Comparison of ENCODE assay signal across 11 cellular contexts in genomic region chr5:171365351-171365750, GRCh38. TPM values are rescaled to one million over a fixed set of nuclear protein-coding genes. Genes with fewer than 3 reads are reported as not detected.
DNase-seq lines count a peak whose midpoint lies in the region; ATAC-seq and TF ChIP-seq lines count a peak whose summit lies in the region.
"Had no signal": no experiment of that assay in that cellular context is flagged by ENCODE, and none has a peak within 500 bp of the region (broad histone marks: within the 10 kb centered on the region; RNA-seq: fewer than 3 reads in every experiment).

No MANE protein-coding gene starts in this region.

- H3K27ac Mint-ChIP-seq in activated naive CD8-positive, alpha-beta T cell treated with anti-CD3 and anti-CD28 coated beads, Interleukin-2, amount 50 U/mL, for 24 hours: no peak overlapping the region
- H3K27ac Mint-ChIP-seq: dendritic cell treated with granulocyte-macrophage colony-stimulating factor and Interleukin-4, amounts not matched to agents 40 ng/mL and 50 ng/mL, for 4 days had no signal

- H3K79me2 ChIP-seq in GM23248 (ENCODE audit: insufficient read depth) (no peaks in the 10 kb centered on the region), SK-N-SH (ENCODE audit: insufficient read depth) (no peaks in the 10 kb centered on the region)
- H3K79me2 ChIP-seq: parathyroid adenoma had no signal

- H3K4me3 ChIP-seq in AG10803 (ENCODE audit: low read length): no peak overlapping the region
- H3K4me3 ChIP-seq in GM23248: no peak overlapping the region
- H3K4me3 ChIP-seq in SK-N-SH (ENCODE audit: low read depth in 2 of 2, low read length in 1 of 2): no peak overlapping the region; a peak in 1 of 4 replicates
- H3K4me3 ChIP-seq: SJCRH30 had no signal

- in situ Hi-C loops in GM23248 (cut with MboI): no loop called here

- H3K36me3 Mint-ChIP-seq in activated naive CD8-positive, alpha-beta T cell treated with anti-CD3 and anti-CD28 coated beads, Interleukin-2, amount 50 U/mL, for 24 hours (ENCODE audit: low read depth): no peaks in the 10 kb centered on the region

- DNase-seq in AG10803 (ENCODE audit: low read depth): no peak
- DNase-seq in GM23248: peak; percentile 20
- DNase-seq in SK-N-SH: no peak
- peak; percentile 33 for DNase-seq in germinal center (ENCODE audit: low spot score)
- DNase-seq in activated naive CD8-positive, alpha-beta T cell treated with anti-CD3 and anti-CD28 coated beads, Interleukin-2, amount 50 U/mL, for 24 hours: no peak
- DNase-seq in NCI-H226: no peak
- DNase-seq in SKM-1 (lab: John Stamatoyannopoulos, UW; ENCODE audit: unreplicated experiment): no peak

- CTCF ChIA-PET in SK-N-SH (lab: Yijun Ruan, JAX): interaction anchor here (0.6 kb wide), 1 partner anchor 12 kb away, joined by 3 read pairs; no protein-coding TSS in a partner anchor

- H3F3A ChIP-seq in GM23248 (ENCODE audit: insufficient read depth) (no peaks in the 10 kb centered on the region), SK-N-SH (replicated peaks; ENCODE audit: insufficient read depth) (no peaks in the 10 kb centered on the region)

- POLR2A ChIA-PET in SK-N-SH (lab: Yijun Ruan, JAX): no interaction called here

- H3K9me2 ChIP-seq in GM23248 (ENCODE audit: insufficient read depth) (no peaks in the 10 kb centered on the region), SK-N-SH (no peaks in the 10 kb centered on the region)

- no peaks in the 10 kb centered on the region for H3K36me3 ChIP-seq in GM23248 (ENCODE audit: low read depth)
- no peaks in the 10 kb centered on the region for H3K36me3 ChIP-seq in SK-N-SH (replicated peaks in 1 of 2; ENCODE audit: control insufficient read depth in 1 of 2, insufficient read depth in 2 of 2, low read length in 1 of 2)
- H3K36me3 ChIP-seq: SJCRH30 had no signal

- H3K27me3 Mint-ChIP-seq in activated naive CD8-positive, alpha-beta T cell treated with anti-CD3 and anti-CD28 coated beads, Interleukin-2, amount 50 U/mL, for 24 hours: peaks cover 19% of the 10 kb centered on the region

- H3K4me2 ChIP-seq in GM23248 (ENCODE audit: unreplicated experiment) (no peak overlapping the region), SK-N-SH (no peak overlapping the region)

- H3K4me1 ChIP-seq in GM23248 (ENCODE audit: insufficient read depth): no peaks in the 10 kb centered on the region
- no peaks in the 10 kb centered on the region for H3K4me1 ChIP-seq in SK-N-SH (ENCODE audit: control insufficient read depth in 1 of 2, insufficient read depth in 2 of 2, low read depth in 1 of 2, low read length in 1 of 2)
- H3K4me1 ChIP-seq: parathyroid adenoma had no signal

- peak; percentile 39 for TF ChIP-seq CTCF in AG10803 (conservative IDR thresholded peaks at IDR 0.05; ENCODE audit: low read length)
- peak; percentile 43 for TF ChIP-seq CTCF in SK-N-SH (IDR thresholded peaks at IDR 0.05)

- peaks cover 7% of the 10 kb centered on the region for H3K4me1 Mint-ChIP-seq in activated naive CD8-positive, alpha-beta T cell treated with anti-CD3 and anti-CD28 coated beads, Interleukin-2, amount 50 U/mL, for 24 hours

- no peak overlapping the region for H3K4me3 Mint-ChIP-seq in activated naive CD8-positive, alpha-beta T cell treated with anti-CD3 and anti-CD28 coated beads, Interleukin-2, amount 50 U/mL, for 24 hours
- H3K4me3 Mint-ChIP-seq: dendritic cell treated with granulocyte-macrophage colony-stimulating factor and Interleukin-4, amounts not matched to agents 40 ng/mL and 50 ng/mL, for 4 days had no signal

- no peak for ATAC-seq in GM19463 (IDR thresholded peaks at IDR 0.05; ENCODE audit: unreplicated experiment)
- ATAC-seq in activated naive CD8-positive, alpha-beta T cell treated with anti-CD3 and anti-CD28 coated beads, Interleukin-2, amount 50 U/mL, for 24 hours: no peak

- H3K9me3 ChIP-seq in GM23248 (ENCODE audit: low read depth): no peaks in the 10 kb centered on the region
- no peaks in the 10 kb centered on the region for H3K9me3 ChIP-seq in SK-N-SH
- H3K9me3 ChIP-seq: SJCRH30 had no signal

- peaks cover 8% of the 10 kb centered on the region for H3K27me3 ChIP-seq in GM23248 (replicated peaks; ENCODE audit: insufficient read depth)
- H3K27me3 ChIP-seq in SK-N-SH (ENCODE audit: insufficient read depth): no peaks in the 10 kb centered on the region
- H3K27me3 ChIP-seq: SJCRH30 had no signal

- WGBS in GM23248 (ENCODE audit: low coverage in 1 of 2, low lambda C conversion rate in 2 of 2, missing lambda C conversion rate in 2 of 2), 2 experiments: 44 to 49% methylated on average over 7 of the region's 7 CpGs
- 72% methylated on average over 7 of the region's 7 CpGs for WGBS in SK-N-SH (ENCODE audit: low lambda C conversion rate)

- H4K20me1 ChIP-seq in GM23248 (ENCODE audit: insufficient read depth): no peaks in the 10 kb centered on the region; the same call in 1 of the 2 replicates
- no peaks in the 10 kb centered on the region for H4K20me1 ChIP-seq in SK-N-SH (ENCODE audit: insufficient read depth)

- no peak for TF ChIP-seq EP300 in SK-N-SH (IDR thresholded peaks at IDR 0.05; ENCODE audit: borderline replicate concordance in 1 of 2, low read depth in 1 of 2, low read length in 1 of 2)

- no peaks in the 10 kb centered on the region for H3K9me3 Mint-ChIP-seq in activated naive CD8-positive, alpha-beta T cell treated with anti-CD3 and anti-CD28 coated beads, Interleukin-2, amount 50 U/mL, for 24 hours
- H3K9me3 Mint-ChIP-seq: dendritic cell treated with granulocyte-macrophage colony-stimulating factor and Interleukin-4, amounts not matched to agents 40 ng/mL and 50 ng/mL, for 4 days had no signal

- H3K9ac ChIP-seq in GM23248 (no peak overlapping the region), SK-N-SH (no peak overlapping the region)
- H3K9ac ChIP-seq: parathyroid adenoma had no signal

- no peak for TF ChIP-seq RAD21 in SK-N-SH (IDR thresholded peaks at IDR 0.05; ENCODE audit: low read length)

- no peak overlapping the region for H2AFZ ChIP-seq in GM23248
- H2AFZ ChIP-seq in SK-N-SH (ENCODE audit: low read depth): no peak overlapping the region
- H2AFZ ChIP-seq: parathyroid adenoma had no signal

- H3K27ac ChIP-seq in GM23248 (no peak overlapping the region), SK-N-SH (ENCODE audit: low read depth in 2 of 2, low read length in 1 of 2) (no peak overlapping the region)
- H3K27ac ChIP-seq: parathyroid adenoma, SJCRH30 had no signal

TF ChIP-seq in SK-N-SH, 30 proteins besides CTCF, POLR2A, EP300 and RAD21:
- no peak for TF ChIP-seq GABPA (IDR thresholded peaks at IDR 0.05; ENCODE audit: low read depth)
- TF ChIP-seq TCF12 (IDR thresholded peaks at IDR 0.05): no peak
- no peak for TF ChIP-seq MXI1 (IDR thresholded peaks at IDR 0.05; ENCODE audit: low read depth, low read length)
- no peak for TF ChIP-seq FOXM1 (IDR thresholded peaks at IDR 0.05; ENCODE audit: low read depth)
- TF ChIP-seq ZBTB33 (IDR thresholded peaks at IDR 0.05; ENCODE audit: borderline replicate concordance, low read depth): no peak
- TF ChIP-seq CHD2 (IDR thresholded peaks at IDR 0.05; ENCODE audit: low read length, partially characterized antibody): no peak
- TF ChIP-seq MEF2A (IDR thresholded peaks at IDR 0.05; ENCODE audit: borderline replicate concordance, low read depth): no peak
- no peak for TF ChIP-seq SIN3A (IDR thresholded peaks at IDR 0.05; ENCODE audit: borderline replicate concordance, low read depth, low read length)
- TF ChIP-seq NRF1 (IDR thresholded peaks at IDR 0.05; ENCODE audit: low read depth, low read length): no peak

RNA-seq across cellular contexts. Expression of gene NPM1, which starts 22.3 kb away (rescaled TPM):
- 683 and 757 TPM in 2 replicates for total RNA-seq in GM23248 (2014; rRNA removed; shearing (Covaris generic))
- polyA plus RNA-seq in GM23248 (2016; fragmentation: Nextera tagmentation; extraction: Ambion mirVana) (566 and 584 TPM in 2 replicates), SK-N-SH (2012; rRNA removed) (601 and 4,764 TPM in 2 replicates)
- polyA plus RNA-seq in SK-N-SH (2012; cell fraction: cytosol; rRNA removed): 831 and 5,787 TPM in 2 replicates
- polyA plus RNA-seq in SK-N-SH (2012; cell fraction: nucleus; rRNA removed): 180 and 3,140 TPM in 2 replicates

RNA-seq across cellular contexts. Expression of gene FGF18, which starts 54.1 kb away (rescaled TPM):
- not detected in 2 replicates for total RNA-seq in GM23248 (2014; rRNA removed; shearing (Covaris generic))
- polyA plus RNA-seq in GM23248 (2016; fragmentation: Nextera tagmentation; extraction: Ambion mirVana): 0.09 TPM in 2 replicates
- polyA plus RNA-seq in SK-N-SH (2012; rRNA removed): 0.67 and 0.89 TPM in 2 replicates
- polyA plus RNA-seq in SK-N-SH (2012; cell fraction: cytosol; rRNA removed): 0.44 and 0.51 TPM in 2 replicates
- polyA plus RNA-seq in SK-N-SH (2012; cell fraction: nucleus; rRNA removed): 0.70 and 1.2 TPM in 2 replicates
- total RNA-seq: SJCRH30 had no signal

RNA-seq across cellular contexts. Expression of gene TLX3, which starts 56.3 kb away (rescaled TPM):
- not detected in 2 replicates for total RNA-seq in GM23248 (2014; rRNA removed; shearing (Covaris generic))
- polyA plus RNA-seq in GM23248 (2016; fragmentation: Nextera tagmentation; extraction: Ambion mirVana) (not detected in 2 replicates), SK-N-SH (2012; rRNA removed) (3.6 and 4.7 TPM in 2 replicates)
- 2.6 and 4.2 TPM in 2 replicates for polyA plus RNA-seq in SK-N-SH (2012; cell fraction: cytosol; rRNA removed)
- polyA plus RNA-seq in SK-N-SH (2012; cell fraction: nucleus; rRNA removed): 5.8 and 10.6 TPM in 2 replicates

Comparison
In these comparisons a context has a peak if more than half of its experiments do, and no peak if none do; other contexts are left out.
1. DNase-seq: peak in GM23248 (single experiment) and germinal center (single experiment); none in AG10803 (single experiment), SK-N-SH (single experiment), activated naive CD8-positive, alpha-beta T cell treated with anti-CD3 and anti-CD28 coated beads, Interleukin-2, amount 50 U/mL, for 24 hours (single experiment), NCI-H226 (single experiment) and SKM-1 (single experiment).